ENCODE assay signal across 8 cellular contexts in genomic region chr2:209960676-209961630, GRCh38. TPM values are rescaled to one million over a fixed set of nuclear protein-coding genes. Genes with fewer than 3 reads are reported as not detected.
DNase-seq lines count a peak whose midpoint lies in the region; ATAC-seq and TF ChIP-seq lines count a peak whose summit lies in the region.

No MANE protein-coding gene starts in this region.

- H2AFZ ChIP-seq in trophoblast cell (ENCODE audit: insufficient read depth, low read length, poor library complexity) = no peak overlapping the region

- no peak overlapping the region for H2BK5ac ChIP-seq in trophoblast cell (ENCODE audit: low read depth, low read length, poor library complexity)

- H3K36me3 ChIP-seq in DOHH2 (ENCODE audit: control insufficient read depth, low read length) = no peaks in the 10 kb centered on the region
- H3K36me3 ChIP-seq in trophoblast cell (ENCODE audit: control insufficient read depth in 1 of 2, insufficient read depth in 2 of 2, low read length in 2 of 2) = no peaks in the 10 kb centered on the region

- H3K9me2 ChIP-seq in DOHH2 (replicated peaks; ENCODE audit: control insufficient read depth, low read length) = no peaks in the 10 kb centered on the region

- H3K27ac ChIP-seq in DOHH2 (ENCODE audit: low read depth, low read length) (no peak overlapping the region), trophoblast cell (ENCODE audit: low read depth, low read length) (no peak overlapping the region)

- H3K18ac ChIP-seq in trophoblast cell (ENCODE audit: low read length) = no peak overlapping the region

- no CpG with 5 or more reads among the region's 4 CpGs for WGBS in trophoblast cell (ENCODE audit: extremely low coverage, insufficient coverage, insufficient read length)

- H3K4me1 ChIP-seq in DOHH2 (ENCODE audit: control insufficient read depth, low read length) (no peaks in the 10 kb centered on the region), trophoblast cell (ENCODE audit: control insufficient read depth in 1 of 2, insufficient read depth in 2 of 2, low read length in 2 of 2) (peaks cover 0 to 3% of the 10 kb centered on the region in 2 experiments)

- H3K4me2 ChIP-seq in DOHH2 (ENCODE audit: low read length) = no peak overlapping the region
- peak overlapping the region; percentile 33 for H3K4me2 ChIP-seq in trophoblast cell (ENCODE audit: low read length)

- no peak overlapping the region for H3K4ac ChIP-seq in trophoblast cell (ENCODE audit: low read depth, low read length)

- no peak overlapping the region for H4K91ac ChIP-seq in trophoblast cell (ENCODE audit: low read depth, low read length)

- H3F3A ChIP-seq in DOHH2 (ENCODE audit: control insufficient read depth, insufficient read depth) = no peaks in the 10 kb centered on the region

- H2BK12ac ChIP-seq in trophoblast cell (ENCODE audit: low read length) = no peak overlapping the region

- H3K9ac ChIP-seq in trophoblast cell (ENCODE audit: low read length) = no peak overlapping the region

- no peak overlapping the region for H3K14ac ChIP-seq in trophoblast cell (ENCODE audit: low read length)

- no peak overlapping the region for H4K12ac ChIP-seq in trophoblast cell (ENCODE audit: low read depth, low read length)

- H3K23ac ChIP-seq in trophoblast cell (ENCODE audit: low read length) = no peak overlapping the region

- H3K9me3 ChIP-seq in DOHH2 (ENCODE audit: control insufficient read depth, insufficient read depth, low read length) = no peaks in the 10 kb centered on the region
- H3K9me3 ChIP-seq in trophoblast cell (ENCODE audit: insufficient read depth, low read depth, low read length) = no peaks in the 10 kb centered on the region

- DNase-seq in NCI-H748 (lab: John Stamatoyannopoulos, UW; ENCODE audit: unreplicated experiment) = peak; percentile 78
- peak; percentile 21 to 46 for DNase-seq in activated T-cell treated with anti-CD3 and anti-CD28 coated beads, Interleukin-2, amount 50 U/mL, for 48 hours
- DNase-seq in glomerular visceral epithelial cell (ENCODE audit: extremely low spot score) = peak; percentile 58
- DNase-seq in trophoblast cell = peak; percentile 22 to 68
- DNase-seq in OCI-M2 (lab: John Stamatoyannopoulos, UW; ENCODE audit: unreplicated experiment) = no peak

- H4K8ac ChIP-seq in trophoblast cell (ENCODE audit: low read depth, low read length) = no peak overlapping the region

- H3K79me1 ChIP-seq in trophoblast cell (ENCODE audit: low read length) = no peaks in the 10 kb centered on the region

- no peak overlapping the region for H2BK120ac ChIP-seq in trophoblast cell (ENCODE audit: insufficient read depth, low read length, poor library complexity)

- no peak overlapping the region for H2AK5ac ChIP-seq in trophoblast cell (ENCODE audit: low read length)

- peak; percentile 93 for ATAC-seq in GM21360 (IDR thresholded peaks at IDR 0.05; ENCODE audit: unreplicated experiment)
- ATAC-seq in HG03520 (IDR thresholded peaks at IDR 0.05; ENCODE audit: unreplicated experiment) = peak; percentile 96

- H4K20me1 ChIP-seq in DOHH2 (ENCODE audit: control insufficient read depth, insufficient read depth, low read depth, low read length) = no peaks in the 10 kb centered on the region

- no peak overlapping the region for H3K4me3 ChIP-seq in DOHH2 (ENCODE audit: low read length)
- H3K4me3 ChIP-seq in trophoblast cell (ENCODE audit: low read depth, low read length) = no peak overlapping the region

- peak; percentile 78 for TF ChIP-seq CTCF in DOHH2 (IDR thresholded peaks at IDR 0.05; ENCODE audit: low read depth, low read length, poor library complexity, severe bottlenecking)

- peaks cover 4% of the 10 kb centered on the region; the same call in 1 of the 2 replicates for H3K27me3 ChIP-seq in DOHH2 (ENCODE audit: control insufficient read depth, low read length)
- no peaks in the 10 kb centered on the region for H3K27me3 ChIP-seq in trophoblast cell (ENCODE audit: insufficient read depth, low read length)

- H3K79me2 ChIP-seq in DOHH2 (ENCODE audit: control insufficient read depth, low read length) (no peaks in the 10 kb centered on the region), trophoblast cell (ENCODE audit: control insufficient read depth, insufficient read depth, low read length, poor library complexity) (no peaks in the 10 kb centered on the region)

RNA-seq across cellular contexts. Expression of gene RPE, which starts 41.5 kb away (rescaled TPM):
- 21.8 and 21.9 TPM in 2 replicates for polyA plus RNA-seq in trophoblast cell (2013)
